1 cellular context compared by ENCODE assay signal in genomic region chr11:106594751-106595351, GRCh38.
TF ChIP-seq lines count a peak whose summit lies in the region.

No MANE protein-coding gene starts in this region.

TF ChIP-seq in GM23338, 12 proteins besides CTCF, POLR2A, EP300 and RAD21 (continued from another document):
- 0 out of 2 replicates have a peak, but pooled peaks have one; percentile 6 for TF ChIP-seq ZNF462 (CRISPR knock-in tag; IDR thresholded peaks at IDR 0.05)
- no peak for TF ChIP-seq EZH2 (IDR thresholded peaks at IDR 0.05; ENCODE audit: low read depth, unreplicated experiment)
- no peak for TF ChIP-seq NANOG (IDR thresholded peaks at IDR 0.05; ENCODE audit: borderline replicate concordance)
- TF ChIP-seq STAT1 (IDR thresholded peaks at IDR 0.05; ENCODE audit: unreplicated experiment), result no peak
- no peak for TF ChIP-seq EZH2phosphoT487 (IDR thresholded peaks at IDR 0.05; ENCODE audit: unreplicated experiment)
- TF ChIP-seq ZNF114 (CRISPR knock-in tag; IDR thresholded peaks at IDR 0.05), result no peak
- TF ChIP-seq POLR2AphosphoS5 (IDR thresholded peaks at IDR 0.05; ENCODE audit: low read depth), result no peak
- TF ChIP-seq ZNF331 (CRISPR knock-in tag; IDR thresholded peaks at IDR 0.05; ENCODE audit: low read depth), result no peak
